In the genomic region with DNA sequence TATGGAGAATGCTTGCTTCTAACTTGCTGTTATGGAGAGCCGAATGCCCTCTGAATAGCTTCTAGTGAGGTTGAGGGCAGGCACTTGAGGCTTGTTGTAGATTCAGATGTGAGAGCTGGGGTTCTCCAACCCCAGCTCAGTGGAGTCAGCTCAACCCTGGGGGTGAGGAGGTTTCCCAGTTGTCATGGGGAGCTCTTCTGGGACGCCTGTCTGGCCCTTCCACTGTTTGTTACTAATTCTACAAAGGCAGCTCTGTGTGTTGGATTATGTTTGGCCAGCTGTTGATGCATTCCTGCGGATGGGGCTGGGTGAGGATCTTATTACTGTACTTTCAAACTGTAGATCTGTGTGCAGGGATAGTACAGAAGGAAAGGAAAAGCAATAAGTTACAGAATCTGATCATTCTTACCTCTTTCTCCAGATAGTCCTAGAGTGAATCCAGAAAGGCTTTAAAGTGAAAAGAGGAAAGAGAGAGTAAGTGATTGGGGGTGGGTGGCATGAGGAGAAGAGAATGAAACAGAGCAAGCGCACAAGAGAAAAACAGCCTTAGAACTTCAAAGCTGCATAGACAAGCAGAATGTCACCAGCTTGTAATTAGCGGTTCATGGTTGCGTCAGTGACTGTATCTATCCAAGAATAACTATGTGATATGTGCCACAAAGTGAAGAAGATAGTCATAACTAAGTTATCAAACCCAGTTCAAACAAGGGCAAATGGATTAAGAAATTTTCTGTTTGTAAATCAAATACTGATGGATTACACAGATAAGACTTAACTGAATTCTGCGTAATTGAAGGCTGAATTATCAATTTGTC, we compare ENCODE assay signal across 8 cellular contexts.
DNase-seq lines count a peak whose midpoint lies in the region; ATAC-seq and TF ChIP-seq lines count a peak whose summit lies in the region.

No MANE protein-coding gene starts in this region.

- peak overlapping the region; percentile 99 for H4K5ac ChIP-seq in IMR-90 (ENCODE audit: low read depth, low read length)

- peak overlapping the region; percentile 70 for H3K27ac ChIP-seq in IMR-90 (ENCODE audit: insufficient read depth, low read length)
- H3K27ac ChIP-seq in SK-N-SH (ENCODE audit: low read depth in 2 of 2, low read length in 1 of 2), result peak overlapping the region; percentile 61 to 99
- H3K27ac ChIP-seq in skeletal muscle tissue (ENCODE audit: low read depth, low read length), result peak overlapping the region; percentile 58

- peaks cover 12% of the 10 kb centered on the region; the same call in 1 of the 2 replicates for H3K9me1 ChIP-seq in IMR-90 (ENCODE audit: insufficient read depth, low read length)

- BruUV-seq in IMR-90 (replicated peaks; lab: Mats Ljungman, UMichigan), result no TSS peak

- peak overlapping the region; percentile 85 for H3K23ac ChIP-seq in IMR-90 (ENCODE audit: low read depth, low read length)

- H3K9me3 ChIP-seq in IMR-90 (ENCODE audit: control insufficient read depth, insufficient read depth, low read length) (no peaks in the 10 kb centered on the region), SK-N-SH (no peaks in the 10 kb centered on the region), skeletal muscle tissue (ENCODE audit: control insufficient read depth in 3 of 3, low read length in 3 of 3) (no peaks in the 10 kb centered on the region)

- peak overlapping the region; percentile 92 for H3K14ac ChIP-seq in IMR-90 (replicated peaks; ENCODE audit: low read depth, low read length)

- TF ChIP-seq CTCF in IMR-90 (conservative IDR thresholded peaks at IDR 0.05; ENCODE audit: low read depth, low read length), result no peak
- TF ChIP-seq CTCF in SK-N-SH (IDR thresholded peaks at IDR 0.05), result no peak
- TF ChIP-seq CTCF in GM20000 (IDR thresholded peaks at IDR 0.05; ENCODE audit: extremely low read depth, missing control alignments), result no peak

- H3K9ac ChIP-seq in IMR-90 (ENCODE audit: low read depth, low read length) (peak overlapping the region; percentile 66), SK-N-SH (peak overlapping the region; percentile 65; the same call in 1 of the 2 replicates), skeletal muscle tissue (ENCODE audit: low read depth in 1 of 3, low read length in 3 of 3) (peak overlapping the region in 2 of 3 donors; percentile 48 to 73)

- TF ChIP-seq EP300 in SK-N-SH (IDR thresholded peaks at IDR 0.05; ENCODE audit: borderline replicate concordance in 1 of 2, low read depth in 1 of 2, low read length in 1 of 2), result peak; percentile 35 to 64; a peak in 3 of 4 replicates

- peak overlapping the region; percentile 80 for H3K18ac ChIP-seq in IMR-90 (ENCODE audit: low read depth, low read length)

- POLR2A ChIA-PET in IMR-90 (lab: Charles Lee; ENCODE audit: unreplicated experiment), result interaction anchor here (0.5 to 4.8 kb wide), 2 partner anchors 203 to 553 kb away, joined by 3 to 36 read pairs; partner anchors contain the start of gene SOX4
- POLR2A ChIA-PET in SK-N-SH (lab: Yijun Ruan, JAX), result interaction anchor here (1.1 to 6.0 kb wide), 10 partner anchors 147 to 1514 kb away, joined by 3 to 173 read pairs (median 14); partner anchors contain the start of gene SOX4

- peak overlapping the region; percentile 65 for H3K4me2 ChIP-seq in IMR-90 (ENCODE audit: low read depth, low read length)
- peak overlapping the region; percentile 89 for H3K4me2 ChIP-seq in SK-N-SH

- WGBS in IMR-90 (ENCODE audit: extremely low coverage in 2 of 2, insufficient read length in 1 of 2), 2 experiments, result 14% methylated on average over 1 of the region's 7 CpGs; no CpG with 5 or more reads in 1 of the 2 experiments
- 9% methylated on average over 6 of the region's 7 CpGs for WGBS in SK-N-SH (ENCODE audit: low lambda C conversion rate)

- H2AFZ ChIP-seq in IMR-90 (replicated peaks; ENCODE audit: low read length, poor library complexity) (peak overlapping the region; percentile 76), SK-N-SH (ENCODE audit: low read depth) (no peak overlapping the region)

- CTCF ChIA-PET in IMR-90 (lab: Yijun Ruan, JAX), result interaction anchor here (0.5 to 1.1 kb wide), 4 partner anchors 188 to 1272 kb away, joined by 3 to 5 read pairs (median 4); no protein-coding TSS in a partner anchor
- CTCF ChIA-PET in SK-N-SH (lab: Yijun Ruan, JAX), result interaction anchor here (1.4 to 6.2 kb wide), 7 partner anchors 178 to 1584 kb away, joined by 4 to 64 read pairs (median 5); partner anchors contain the start of gene SOX4

- H3K27me3 ChIP-seq in IMR-90 (ENCODE audit: control insufficient read depth, insufficient read depth, low read length) (no peaks in the 10 kb centered on the region), SK-N-SH (ENCODE audit: insufficient read depth) (no peaks in the 10 kb centered on the region), skeletal muscle tissue (ENCODE audit: control insufficient read depth in 3 of 3, insufficient read depth in 3 of 3, low read length in 3 of 3) (no peaks in the 10 kb centered on the region)

- no peaks in the 10 kb centered on the region for H3K9me2 ChIP-seq in SK-N-SH

- ATAC-seq in IMR-90 (ENCODE audit: low read depth) (peak; percentile 76), GM18520 (IDR thresholded peaks at IDR 0.05; ENCODE audit: unreplicated experiment) (no peak)

- H2BK15ac ChIP-seq in IMR-90 (ENCODE audit: low read depth, low read length), result peak overlapping the region; percentile 87; the same call in 2 of the 3 replicates

- H3K4me1 ChIP-seq in IMR-90 (ENCODE audit: control insufficient read depth, insufficient read depth, low read length) (peaks cover 22% of the 10 kb centered on the region), SK-N-SH (ENCODE audit: control insufficient read depth in 1 of 2, insufficient read depth in 2 of 2, low read depth in 1 of 2, low read length in 1 of 2) (peaks cover 16 to 27% of the 10 kb centered on the region in 2 experiments; a peak in 3 of 4 replicates), skeletal muscle tissue (ENCODE audit: control insufficient read depth in 3 of 3, insufficient read depth in 3 of 3, low read length in 3 of 3) (peaks cover 45 to 50% (median 47%) of the 10 kb centered on the region in 3 donors)

- H2BK5ac ChIP-seq in IMR-90 (ENCODE audit: low read depth, low read length, poor library complexity, severe bottlenecking), result peak overlapping the region; percentile 80

- peak; percentile 17; the same call in 1 of the 2 replicates for TF ChIP-seq RAD21 in IMR-90 (IDR thresholded peaks at IDR 0.05; ENCODE audit: low read length)
- no peak for TF ChIP-seq RAD21 in SK-N-SH (IDR thresholded peaks at IDR 0.05; ENCODE audit: low read length)

- no peaks in the 10 kb centered on the region for H3K36me3 ChIP-seq in IMR-90 (ENCODE audit: control insufficient read depth, insufficient read depth, low read length)
- peaks cover 0 to 6% of the 10 kb centered on the region in 2 experiments for H3K36me3 ChIP-seq in SK-N-SH (replicated peaks in 1 of 2; ENCODE audit: control insufficient read depth in 1 of 2, insufficient read depth in 2 of 2, low read length in 1 of 2)
- no peaks in the 10 kb centered on the region for H3K36me3 ChIP-seq in skeletal muscle tissue (ENCODE audit: control insufficient read depth in 3 of 3, insufficient read depth in 3 of 3, low read length in 3 of 3)

- peak overlapping the region; percentile 94 for H3K56ac ChIP-seq in IMR-90 (ENCODE audit: extremely low read depth, insufficient read depth, low read length)

- peak overlapping the region; percentile 94 for H3K4ac ChIP-seq in IMR-90 (ENCODE audit: low read depth, low read length)

- peak overlapping the region; percentile 90 for H2BK20ac ChIP-seq in IMR-90 (ENCODE audit: low read depth, low read length)

- peak overlapping the region; percentile 87 for H2AK5ac ChIP-seq in IMR-90 (ENCODE audit: low read depth, low read length)

- peak overlapping the region; percentile 96 for H2BK120ac ChIP-seq in IMR-90 (ENCODE audit: low read depth, low read length)

- dilution Hi-C loops in IMR-90 (cut with HindIII; ENCODE audit: low sequenced_read_pairs, unreplicated experiment), result no loop called here

- intact Hi-C loops in IMR-90 (cut with micrococcal nuclease), result loop anchor here (1.0 to 10.0 kb wide), 15 partner anchors 99 to 1583 kb away; no protein-coding TSS in a partner anchor

- H3K79me2 ChIP-seq in SK-N-SH (ENCODE audit: insufficient read depth), result no peaks in the 10 kb centered on the region

- peak overlapping the region in 1 of 2 experiments; percentile 88; a peak in 3 of 4 replicates for H4K8ac ChIP-seq in IMR-90 (ENCODE audit: low read depth in 2 of 2, low read length in 2 of 2)

- no peak for TF ChIP-seq POLR2A in IMR-90 (IDR thresholded peaks at IDR 0.05; ENCODE audit: low read depth, low read length)

- H3K4me3 ChIP-seq in IMR-90 (ENCODE audit: insufficient read depth, low read depth, low read length) (peak overlapping the region; percentile 20; the same call in 1 of the 2 replicates), SK-N-SH (ENCODE audit: low read depth in 2 of 2, low read length in 1 of 2) (peak overlapping the region; percentile 61 to 75), skeletal muscle tissue (ENCODE audit: low read length in 3 of 3) (peak overlapping the region; percentile 44 to 78 (median 76))

- DNase-seq in AG08395 (ENCODE audit: low spot score), result peak; percentile 72
- DNase-seq in IMR-90, result peak; percentile 92
- DNase-seq in SK-N-SH, result peak; percentile 27
- peak; percentile 85 for DNase-seq in glomerular visceral epithelial cell (ENCODE audit: extremely low spot score)
- DNase-seq in GM20000 (ENCODE audit: low spot score), result no peak
- no peak for DNase-seq in GOT3 (lab: John Stamatoyannopoulos, UW)

- H3F3A ChIP-seq in SK-N-SH (replicated peaks; ENCODE audit: insufficient read depth), result peaks cover 7% of the 10 kb centered on the region

- 0 out of 4 replicates have a peak, but pooled peaks cover 0 to 3% of the 10 kb centered on the region in 2 experiments for H3K79me1 ChIP-seq in IMR-90 (ENCODE audit: low read depth in 1 of 2, low read length in 2 of 2)

- H2AK9ac ChIP-seq in IMR-90 (replicated peaks; ENCODE audit: low read depth, low read length, poor library complexity), result peak overlapping the region; percentile 8

- no peaks in the 10 kb centered on the region for H4K20me1 ChIP-seq in IMR-90 (ENCODE audit: insufficient read depth, low read length)
- H4K20me1 ChIP-seq in SK-N-SH (ENCODE audit: insufficient read depth), result no peaks in the 10 kb centered on the region

- H4K91ac ChIP-seq in IMR-90 (ENCODE audit: insufficient read depth, low read depth, low read length), result peak overlapping the region; percentile 95

- in situ Hi-C loops in IMR-90 (cut with MboI; ENCODE audit: low sequenced_read_pairs), result loop anchor here (10.0 to 25.0 kb wide), 2 partner anchors 553 to 1586 kb away; partner anchors contain the start of gene SOX4

TF ChIP-seq in IMR-90, 13 proteins besides CTCF, POLR2A, EP300 and RAD21 (continues in another document):
- TF ChIP-seq CEBPB (IDR thresholded peaks at IDR 0.05; ENCODE audit: low read depth, low read length), result peak; percentile 76

Comparison
In these comparisons a context has a peak if more than half of its experiments do, and no peak if none do; other contexts are left out.
1. DNase-seq: peak in AG08395 (single experiment), IMR-90 (single experiment), SK-N-SH (single experiment) and glomerular visceral epithelial cell (single experiment); none in GM20000 (single experiment) and GOT3 (single experiment).
2. H3K4me3 ChIP-seq: peak in every context shown above with its lines; median percentile 76 in skeletal muscle tissue; 68 in SK-N-SH; 20 in IMR-90.
3. Peak in every context shown above with its lines, with median percentiles within 50 percentile points of each other: H3K27ac ChIP-seq and H3K9ac ChIP-seq.